8 cellular contexts compared by ENCODE assay signal in genomic region chr12:50504798-50505385, GRCh38. TPM values are rescaled to one million over a fixed set of nuclear protein-coding genes. Genes with fewer than 3 reads are reported as not detected.
DNase-seq lines count a peak whose midpoint lies in the region; TF ChIP-seq lines count a peak whose summit lies in the region.

A gene with protein sequence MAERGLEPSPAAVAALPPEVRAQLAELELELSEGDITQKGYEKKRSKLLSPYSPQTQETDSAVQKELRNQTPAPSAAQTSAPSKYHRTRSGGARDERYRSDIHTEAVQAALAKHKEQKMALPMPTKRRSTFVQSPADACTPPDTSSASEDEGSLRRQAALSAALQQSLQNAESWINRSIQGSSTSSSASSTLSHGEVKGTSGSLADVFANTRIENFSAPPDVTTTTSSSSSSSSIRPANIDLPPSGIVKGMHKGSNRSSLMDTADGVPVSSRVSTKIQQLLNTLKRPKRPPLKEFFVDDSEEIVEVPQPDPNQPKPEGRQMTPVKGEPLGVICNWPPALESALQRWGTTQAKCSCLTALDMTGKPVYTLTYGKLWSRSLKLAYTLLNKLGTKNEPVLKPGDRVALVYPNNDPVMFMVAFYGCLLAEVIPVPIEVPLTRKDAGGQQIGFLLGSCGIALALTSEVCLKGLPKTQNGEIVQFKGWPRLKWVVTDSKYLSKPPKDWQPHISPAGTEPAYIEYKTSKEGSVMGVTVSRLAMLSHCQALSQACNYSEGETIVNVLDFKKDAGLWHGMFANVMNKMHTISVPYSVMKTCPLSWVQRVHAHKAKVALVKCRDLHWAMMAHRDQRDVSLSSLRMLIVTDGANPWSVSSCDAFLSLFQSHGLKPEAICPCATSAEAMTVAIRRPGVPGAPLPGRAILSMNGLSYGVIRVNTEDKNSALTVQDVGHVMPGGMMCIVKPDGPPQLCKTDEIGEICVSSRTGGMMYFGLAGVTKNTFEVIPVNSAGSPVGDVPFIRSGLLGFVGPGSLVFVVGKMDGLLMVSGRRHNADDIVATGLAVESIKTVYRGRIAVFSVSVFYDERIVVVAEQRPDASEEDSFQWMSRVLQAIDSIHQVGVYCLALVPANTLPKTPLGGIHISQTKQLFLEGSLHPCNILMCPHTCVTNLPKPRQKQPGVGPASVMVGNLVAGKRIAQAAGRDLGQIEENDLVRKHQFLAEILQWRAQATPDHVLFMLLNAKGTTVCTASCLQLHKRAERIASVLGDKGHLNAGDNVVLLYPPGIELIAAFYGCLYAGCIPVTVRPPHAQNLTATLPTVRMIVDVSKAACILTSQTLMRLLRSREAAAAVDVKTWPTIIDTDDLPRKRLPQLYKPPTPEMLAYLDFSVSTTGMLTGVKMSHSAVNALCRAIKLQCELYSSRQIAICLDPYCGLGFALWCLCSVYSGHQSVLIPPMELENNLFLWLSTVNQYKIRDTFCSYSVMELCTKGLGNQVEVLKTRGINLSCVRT (N-terminal part only) (plus strand): TSS chr12:50504985. CDS start chr12:50505141, 156 bp downstream.

- no peaks in the 10 kb centered on the region for H3K9me3 Mint-ChIP-seq in activated naive CD4-positive, alpha-beta T cell treated with anti-CD3 and anti-CD28 coated beads, Interleukin-2, amount 10 ng/mL, durations not matched to agents 7 days and 5 days

- H3K36me3 ChIP-seq in GM06990 (ENCODE audit: control insufficient read depth, insufficient read depth, low read length), result no peaks in the 10 kb centered on the region

- H3K27me3 Mint-ChIP-seq in activated naive CD4-positive, alpha-beta T cell treated with anti-CD3 and anti-CD28 coated beads, Interleukin-2, amount 10 ng/mL, durations not matched to agents 7 days and 5 days, result no peaks in the 10 kb centered on the region

- H3K27ac ChIP-seq in substantia nigra (ENCODE audit: low read depth, low read length, poor library complexity, severe bottlenecking), result peak within 1 kb of the TSS; percentile 100

- H3K36me3 Mint-ChIP-seq in activated naive CD4-positive, alpha-beta T cell treated with anti-CD3 and anti-CD28 coated beads, Interleukin-2, amount 10 ng/mL, durations not matched to agents 7 days and 5 days, result peaks cover 14% of the 10 kb centered on the region

- in situ Hi-C loops in SK-MEL-5 (cut with HindIII; ENCODE audit: low pct_unique_long_range_greater_than_20kb, low sequenced_read_pairs), result no loop called here

- H3K4me3 ChIP-seq in GM06990 (replicated peaks; ENCODE audit: low read depth, low read length) (peak within 1 kb of the TSS; percentile 97), HFF-Myc (replicated peaks; ENCODE audit: low read depth, low read length) (peak within 1 kb of the TSS; percentile 93)

- peak within 1 kb of the TSS; percentile 95 for H3K27ac Mint-ChIP-seq in activated naive CD4-positive, alpha-beta T cell treated with anti-CD3 and anti-CD28 coated beads, Interleukin-2, amount 10 ng/mL, durations not matched to agents 7 days and 5 days

- no peaks in the 10 kb centered on the region for H3K27me3 ChIP-seq in GM06990 (replicated peaks; ENCODE audit: control insufficient read depth, insufficient read depth, low read length)

- TF ChIP-seq CTCF in GM06990 (IDR thresholded peaks at IDR 0.05; ENCODE audit: insufficient read depth, low read length, poor library complexity, severe bottlenecking), result peak; percentile 86
- TF ChIP-seq CTCF in HFF-Myc (IDR thresholded peaks at IDR 0.05; ENCODE audit: low read depth, low read length, missing control alignments), result peak; percentile 75

- DNase-seq in GM06990 (ENCODE audit: extremely low read depth, insufficient read length), result peak; percentile 88
- DNase-seq in HFF-Myc (ENCODE audit: extremely low read depth, low read depth), result peak; percentile 70
- peak; percentile 94 for DNase-seq in NAMALWA (ENCODE audit: low spot score)
- peak; percentile 92 for DNase-seq in SK-MEL-5 (ENCODE audit: low read depth, low spot score)
- peak; percentile 97 for DNase-seq in activated naive CD4-positive, alpha-beta T cell treated with anti-CD3 and anti-CD28 coated beads, Interleukin-2, amount 10 ng/mL, durations not matched to agents 7 days and 5 days
- peak; percentile 91 for DNase-seq in germinal center (ENCODE audit: low spot score)
- DNase-seq in non-pigmented ciliary epithelial cell (ENCODE audit: low read depth), result peak; percentile 31
- DNase-seq in substantia nigra (lab: John Stamatoyannopoulos, UW), result peak; percentile 60 to 97 (median 89)

- CTCF ChIA-PET in activated naive CD4-positive, alpha-beta T cell treated with anti-CD3 and anti-CD28 coated beads, Interleukin-2, amount 10 ng/mL, durations not matched to agents 7 days and 5 days (lab: Charles Lee), result interaction anchor here (0.8 to 8.6 kb wide), 17 partner anchors 9 to 521 kb away, joined by 3 to 115 read pairs (median 4); partner anchors contain the start of genes ATF1 and SLC11A2

- H3K4me3 Mint-ChIP-seq in activated naive CD4-positive, alpha-beta T cell treated with anti-CD3 and anti-CD28 coated beads, Interleukin-2, amount 10 ng/mL, durations not matched to agents 7 days and 5 days, result peak within 1 kb of the TSS; percentile 99

- H3K4me1 Mint-ChIP-seq in activated naive CD4-positive, alpha-beta T cell treated with anti-CD3 and anti-CD28 coated beads, Interleukin-2, amount 10 ng/mL, durations not matched to agents 7 days and 5 days, result peaks cover 44% of the 10 kb centered on the region

RNA-seq across cellular contexts. Expression of the gene that starts here (rescaled TPM):
- 49.0 and 54.1 TPM in 2 replicates for total RNA-seq in SK-MEL-5 (2014; rRNA removed; shearing (Covaris generic))
- polyA plus RNA-seq in SK-MEL-5 (2015; cell fraction: cytosol; rRNA removed), result 38.2 and 51.5 TPM in 2 replicates
- polyA plus RNA-seq in SK-MEL-5 (2015; cell fraction: nucleus; rRNA removed), result 47.3 and 57.1 TPM in 2 replicates

Comparison
In these comparisons a context has a peak if more than half of its experiments do, and no peak if none do; other contexts are left out.
1. Peak in every context shown above with its lines: DNase-seq, H3K4me3 ChIP-seq and H3K27ac ChIP-seq.
2. DNase-seq: peak in every context shown above with its lines; median percentile 97 in activated naive CD4-positive, alpha-beta T cell treated with anti-CD3 and anti-CD28 coated beads, Interleukin-2, amount 10 ng/mL, durations not matched to agents 7 days and 5 days; 94 in NAMALWA; 92 in SK-MEL-5; 91 in germinal center; 89 in substantia nigra; 88 in GM06990; 70 in HFF-Myc; 31 in non-pigmented ciliary epithelial cell.